In genomic region chr11:119319702-119320592, GRCh38 we compare ENCODE assay signal across 8 cellular contexts. TPM values are rescaled to one million over a fixed set of nuclear protein-coding genes. Genes with fewer than 3 reads are reported as not detected.
A peak's percentile ranks its signal among the peaks of the same experiment; 100 is the strongest.
DNase-seq lines count a peak whose midpoint lies in the region; ATAC-seq and TF ChIP-seq lines count a peak whose summit lies in the region.

No MANE protein-coding gene starts in this region.

- DNase-seq in activated naive CD4-positive, alpha-beta T cell treated with anti-CD3 and anti-CD28 coated beads, Interleukin-2, amount 10 ng/mL, durations not matched to agents 7 days and 5 days: no peak
- no peak for DNase-seq in activated naive CD4-positive, alpha-beta T cell treated with Interleukin-2 at 50 U/mL for 16 hours
- no peak for DNase-seq in coronary artery (ENCODE audit: low spot score)
- DNase-seq in upper lobe of right lung: no peak
- no peak for DNase-seq in stimulated activated CD4-positive, alpha-beta T cell treated with anti-CD3 and anti-CD28 coated beads, Interleukin-4, amount 100 ng/mL, for 4 hours
- no peak for DNase-seq in WERI-Rb-1

- H3K27me3 Mint-ChIP-seq in activated naive CD4-positive, alpha-beta T cell treated with anti-CD3 and anti-CD28 coated beads, Interleukin-2, amount 10 ng/mL, durations not matched to agents 7 days and 5 days: peaks cover 69% of the 10 kb centered on the region

- peak overlapping the region; percentile 85 for H3K9ac ChIP-seq in muscle layer of colon (ENCODE audit: low read length)

- H3K27ac ChIP-seq in coronary artery (peak overlapping the region; percentile 95 to 99), muscle layer of colon (ENCODE audit: low read depth, low read length) (peak overlapping the region; percentile 99), upper lobe of right lung (peak overlapping the region; percentile 87), WERI-Rb-1 (no peak overlapping the region; the same call in 1 of the 2 replicates)

- peak overlapping the region; percentile 54 for H3K4me3 Mint-ChIP-seq in activated naive CD4-positive, alpha-beta T cell treated with anti-CD3 and anti-CD28 coated beads, Interleukin-2, amount 10 ng/mL, durations not matched to agents 7 days and 5 days

- H3K36me3 Mint-ChIP-seq in activated naive CD4-positive, alpha-beta T cell treated with anti-CD3 and anti-CD28 coated beads, Interleukin-2, amount 10 ng/mL, durations not matched to agents 7 days and 5 days: peaks cover 2% of the 10 kb centered on the region

- intact Hi-C loops in upper lobe of right lung (cut with DNase I): loop anchor here (10.0 kb wide), 1 partner anchor 115 kb away; the partner anchor contains the start of gene CBL

- H3K4me3 ChIP-seq in coronary artery: peak overlapping the region; percentile 95
- H3K4me3 ChIP-seq in muscle layer of colon (ENCODE audit: low read depth in 1 of 2, low read length in 2 of 2): peak overlapping the region; percentile 46 to 66
- peak overlapping the region; percentile 55 for H3K4me3 ChIP-seq in upper lobe of right lung
- no peak overlapping the region for H3K4me3 ChIP-seq in WERI-Rb-1 (ENCODE audit: low read depth, low read length)

- CTCF ChIA-PET in activated naive CD4-positive, alpha-beta T cell treated with anti-CD3 and anti-CD28 coated beads, Interleukin-2, amount 10 ng/mL, durations not matched to agents 7 days and 5 days (lab: Charles Lee): interaction anchor here (1.4 to 5.8 kb wide), 6 partner anchors 10 to 115 kb away, joined by 5 to 106 read pairs (median 30); partner anchors contain the start of genes CBL and RNF26

- peaks cover 57% of the 10 kb centered on the region for H3K4me1 ChIP-seq in muscle layer of colon (ENCODE audit: insufficient read depth, low read length)
- peaks cover 33% of the 10 kb centered on the region for H3K4me1 ChIP-seq in upper lobe of right lung

- TF ChIP-seq CTCF in coronary artery (IDR thresholded peaks at IDR 0.05) (no peak), upper lobe of right lung (IDR thresholded peaks at IDR 0.05) (no peak), WERI-Rb-1 (IDR thresholded peaks at IDR 0.05; ENCODE audit: low read depth, low read length) (no peak)

- H3K9me3 ChIP-seq in muscle layer of colon (ENCODE audit: low read length): no peaks in the 10 kb centered on the region
- no peaks in the 10 kb centered on the region for H3K9me3 ChIP-seq in upper lobe of right lung
- H3K9me3 ChIP-seq in WERI-Rb-1 (ENCODE audit: severe bottlenecking): no peaks in the 10 kb centered on the region

- H3K4me1 Mint-ChIP-seq in activated naive CD4-positive, alpha-beta T cell treated with anti-CD3 and anti-CD28 coated beads, Interleukin-2, amount 10 ng/mL, durations not matched to agents 7 days and 5 days: peaks cover 53% of the 10 kb centered on the region

- no peaks in the 10 kb centered on the region for H3K27me3 ChIP-seq in muscle layer of colon (ENCODE audit: control insufficient read depth in 1 of 2, insufficient read depth in 2 of 2, low read length in 2 of 2)
- H3K27me3 ChIP-seq in upper lobe of right lung: peaks cover 23% of the 10 kb centered on the region
- peaks cover 13% of the 10 kb centered on the region for H3K27me3 ChIP-seq in WERI-Rb-1 (ENCODE audit: insufficient read depth, low read depth, severe bottlenecking)

- no peak overlapping the region for H3K27ac Mint-ChIP-seq in activated naive CD4-positive, alpha-beta T cell treated with anti-CD3 and anti-CD28 coated beads, Interleukin-2, amount 10 ng/mL, durations not matched to agents 7 days and 5 days

- no peaks in the 10 kb centered on the region for H3K9me3 Mint-ChIP-seq in activated naive CD4-positive, alpha-beta T cell treated with anti-CD3 and anti-CD28 coated beads, Interleukin-2, amount 10 ng/mL, durations not matched to agents 7 days and 5 days

- peaks cover 2% of the 10 kb centered on the region for H3K36me3 ChIP-seq in muscle layer of colon (ENCODE audit: insufficient read depth, low read length)
- H3K36me3 ChIP-seq in upper lobe of right lung: no peaks in the 10 kb centered on the region
- no peaks in the 10 kb centered on the region for H3K36me3 ChIP-seq in WERI-Rb-1

- no peak for ATAC-seq in upper lobe of right lung
- no peak for ATAC-seq in GM19328 (IDR thresholded peaks at IDR 0.05; ENCODE audit: unreplicated experiment)

RNA-seq across cellular contexts. Expression of gene MCAM, which starts 3.0 kb away (rescaled TPM):
- total RNA-seq in upper lobe of right lung: 134 TPM

RNA-seq across cellular contexts. Expression of gene RNF26, which starts 14.4 kb away (rescaled TPM):
- total RNA-seq in upper lobe of right lung: 23.2 TPM

RNA-seq across cellular contexts. Expression of gene C1QTNF5, which starts 20.7 kb away (rescaled TPM):
- total RNA-seq in upper lobe of right lung: 47.6 TPM

RNA-seq across cellular contexts. Expression of gene MFRP, which starts 26.6 kb away (rescaled TPM):
- total RNA-seq in upper lobe of right lung: not detected
